In the genomic region with DNA sequence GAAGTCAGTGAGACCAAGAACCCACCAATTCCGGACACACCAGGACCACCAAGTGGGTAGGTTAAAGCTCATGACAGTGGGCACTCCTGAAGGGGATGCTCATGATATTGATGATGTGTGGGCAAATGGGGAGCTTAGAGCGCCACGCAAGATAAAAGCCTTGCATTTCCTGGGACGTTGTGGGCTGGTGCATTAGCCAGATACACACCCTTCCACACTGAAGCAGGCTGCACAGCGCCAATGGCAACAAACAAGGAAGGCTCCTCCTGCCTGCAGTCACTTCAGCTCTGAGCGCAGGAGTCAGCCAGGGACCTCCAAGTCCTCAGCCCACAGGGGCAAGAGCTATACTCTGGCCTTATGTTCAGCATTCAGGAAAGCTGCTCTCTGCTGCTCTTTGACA, we compare ENCODE assay signal across 21 cellular contexts. TPM values are rescaled to one million over a fixed set of nuclear protein-coding genes. Genes with fewer than 3 reads are reported as not detected.
DNase-seq lines count a peak whose midpoint lies in the region; ATAC-seq and TF ChIP-seq lines count a peak whose summit lies in the region.
"Had no signal": no experiment of that assay in that cellular context is flagged by ENCODE, and none has a peak within 500 bp of the region (broad histone marks: within the 10 kb centered on the region; RNA-seq: fewer than 3 reads in every experiment).

No MANE protein-coding gene starts in this region.

- no peak overlapping the region for H3K27ac ChIP-seq in Panc1 (ENCODE audit: low read length)
- H3K27ac ChIP-seq in epithelial cell of prostate: peak overlapping the region; percentile 80
- H3K27ac ChIP-seq in brain microvascular endothelial cell: no peak overlapping the region
- H3K27ac ChIP-seq: body of pancreas, Peyer's patch, SK-N-MC, testis, WERI-Rb-1 had no signal

- no peaks in the 10 kb centered on the region; the same call in none of the 2 replicates for H3K27me3 Mint-ChIP-seq in HFFc6 (ENCODE audit: insufficient read depth)

- H3K4me1 ChIP-seq in Panc1 (ENCODE audit: control insufficient read depth, insufficient read depth, low read length): no peaks in the 10 kb centered on the region
- H3K4me1 ChIP-seq: body of pancreas, Peyer's patch had no signal

- H3K4me1 Mint-ChIP-seq in HFFc6 (ENCODE audit: low read depth): peaks cover 21% of the 10 kb centered on the region

- H3K9me3 Mint-ChIP-seq in HFFc6: no peaks in the 10 kb centered on the region
- H3K9me3 Mint-ChIP-seq: CD8-positive, alpha-beta T cell; nephron; stimulated activated effector memory CD8-positive, alpha-beta T cell treated with anti-CD3 and anti-CD28 coated beads, Interleukin-12 subunit alpha, Interleukin-12 subunit beta, amount 100 ng/mL, for 72 hours had no signal

- peaks cover 6% of the 10 kb centered on the region; the same call in 1 of the 2 replicates for H3K36me3 Mint-ChIP-seq in HFFc6 (ENCODE audit: low read depth)
- H3K36me3 Mint-ChIP-seq: stimulated activated effector memory CD8-positive, alpha-beta T cell treated with anti-CD3 and anti-CD28 coated beads, Interleukin-12 subunit alpha, Interleukin-12 subunit beta, amount 100 ng/mL, for 72 hours had no signal

- intact Hi-C loops in Panc1 (cut with micrococcal nuclease; ENCODE audit: unreplicated experiment): loop anchor here (1.0 to 5.0 kb wide), 3 partner anchors 50 to 311 kb away; no protein-coding TSS in a partner anchor
- intact Hi-C loops in sciatic nerve (cut with DNase I): loop anchor here (5.0 kb wide), 1 partner anchor 311 kb away; no protein-coding TSS in a partner anchor

- DNase-seq in HFFc6 (no peak), Panc1 (ENCODE audit: low read depth, low spot score) (no peak), epithelial cell of prostate (ENCODE audit: low read depth, low spot score) (no peak), sciatic nerve (ENCODE audit: low spot score) (no peak), brain microvascular endothelial cell (no peak), NCI-H1092 (lab: John Stamatoyannopoulos, UW) (no peak)
- DNase-seq: activated CD4-positive, alpha-beta T cell treated with anti-CD3 and anti-CD28 coated beads, Interleukin-2, amount 50 U/mL, for 1 hour; activated effector memory CD4-positive, alpha-beta T cell treated with anti-CD3 and anti-CD28 coated beads, Interleukin-2, amount 50 U/mL, for 16 hours; activated T-cell treated with anti-CD3 and anti-CD28 coated beads for 4 hours; cortex of kidney; Peyer's patch; stimulated activated CD4-positive, alpha-beta T cell treated with anti-CD3 and anti-CD28 coated beads, Interleukin-1b, Interleukin-23, amount 100 ng/mL, for 48 hours had no signal

- no TSS peak for BruUV-seq in Panc1 (replicated peaks; lab: Mats Ljungman, UMichigan)

- H3K4me3 ChIP-seq in Panc1 (ENCODE audit: low read depth in 2 of 2, low read length in 2 of 2) (no peak overlapping the region), brain microvascular endothelial cell (ENCODE audit: low read depth, low read length) (no peak overlapping the region)
- H3K4me3 ChIP-seq: body of pancreas, Peyer's patch, SK-N-MC, testis had no signal

- H3K9me3 ChIP-seq in Panc1 (ENCODE audit: control insufficient read depth, insufficient read depth, low read depth, low read length): no peaks in the 10 kb centered on the region
- H3K9me3 ChIP-seq: body of pancreas, Peyer's patch, testis had no signal

- H3K27ac Mint-ChIP-seq in HFFc6: peak overlapping the region; percentile 76; the same call in 1 of the 2 replicates
- H3K27ac Mint-ChIP-seq: CD8-positive, alpha-beta T cell; progenitor cell of endocrine pancreas; stimulated activated effector memory CD8-positive, alpha-beta T cell treated with anti-CD3 and anti-CD28 coated beads, Interleukin-12 subunit alpha, Interleukin-12 subunit beta, amount 100 ng/mL, for 72 hours had no signal

- H3K27me3 ChIP-seq in Panc1 (ENCODE audit: control insufficient read depth, insufficient read depth, low read length) (no peaks in the 10 kb centered on the region), brain microvascular endothelial cell (replicated peaks) (no peaks in the 10 kb centered on the region)
- H3K27me3 ChIP-seq: body of pancreas, Peyer's patch, testis had no signal

- TF ChIP-seq CTCF in HFFc6 (IDR thresholded peaks at IDR 0.05): no peak
- no peak for TF ChIP-seq CTCF in Panc1 (IDR thresholded peaks at IDR 0.05)
- no peak for TF ChIP-seq CTCF in brain microvascular endothelial cell (IDR thresholded peaks at IDR 0.05; ENCODE audit: low read depth, low read length, missing control alignments)

- in situ Hi-C loops in Panc1 (cut with HindIII; ENCODE audit: low pct_unique_long_range_greater_than_20kb, low sequenced_read_pairs): no loop called here
- in situ Hi-C loops in brain microvascular endothelial cell (cut with HindIII; ENCODE audit: low pct_ligation_motif_present, low sequenced_read_pairs): no loop called here

- H3K4me3 Mint-ChIP-seq in HFFc6: no peak overlapping the region
- H3K4me3 Mint-ChIP-seq: CD8-positive, alpha-beta T cell; nephron; stimulated activated effector memory CD8-positive, alpha-beta T cell treated with anti-CD3 and anti-CD28 coated beads, Interleukin-12 subunit alpha, Interleukin-12 subunit beta, amount 100 ng/mL, for 72 hours had no signal

- ATAC-seq in Panc1 (peak; percentile 46; the same call in 1 of the 2 replicates), sciatic nerve (peak; percentile 50), HG03460 (IDR thresholded peaks at IDR 0.05; ENCODE audit: unreplicated experiment) (no peak)
- ATAC-seq: CD8-positive, alpha-beta T cell had no signal

- CTCF ChIA-PET in Panc1 (lab: Charles Lee): interaction anchor here (0.5 to 1.7 kb wide), 14 partner anchors 8 to 345 kb away, joined by 3 to 18 read pairs (median 5); a partner anchor contains a TSS

- H3K36me3 ChIP-seq in Panc1 (ENCODE audit: control insufficient read depth, insufficient read depth, low read length): no peaks in the 10 kb centered on the region
- no peaks in the 10 kb centered on the region for H3K36me3 ChIP-seq in brain microvascular endothelial cell (replicated peaks)
- H3K36me3 ChIP-seq: Peyer's patch, WERI-Rb-1 had no signal

- POLR2A ChIA-PET in Panc1 (lab: Charles Lee): no interaction called here

RNA-seq across cellular contexts. Expression of a gene that starts 20.6 kb away (rescaled TPM):
- 10 to 100 TPM; 14.9 to 24.3 (median 20.7) TPM for total RNA-seq in HFFc6 (2021; fragmentation: NEBNext Ultra II Directional; extraction: Animal tissue kit (Norgen Biotek cat#: 25700))
- total RNA-seq in Panc1 (2021; ENCODE audit: unreplicated experiment) (26.8 TPM), sciatic nerve (15.2 TPM)
- polyA plus RNA-seq in Panc1 (2012; ENCODE audit: insufficient read length): 29.3 TPM

RNA-seq across cellular contexts. Expression of a gene that starts 27.7 kb away (rescaled TPM):
- 1 to 10 TPM; 1.7 to 4.5 (median 3.7) TPM for total RNA-seq in HFFc6 (2021; fragmentation: NEBNext Ultra II Directional; extraction: Animal tissue kit (Norgen Biotek cat#: 25700))
- total RNA-seq in Panc1 (2021; ENCODE audit: unreplicated experiment) (0.23 TPM), sciatic nerve (12.7 TPM)
- polyA plus RNA-seq in Panc1 (2012; ENCODE audit: insufficient read length): 0.23 TPM
